1 cellular context compared by ENCODE assay signal in the genomic region with DNA sequence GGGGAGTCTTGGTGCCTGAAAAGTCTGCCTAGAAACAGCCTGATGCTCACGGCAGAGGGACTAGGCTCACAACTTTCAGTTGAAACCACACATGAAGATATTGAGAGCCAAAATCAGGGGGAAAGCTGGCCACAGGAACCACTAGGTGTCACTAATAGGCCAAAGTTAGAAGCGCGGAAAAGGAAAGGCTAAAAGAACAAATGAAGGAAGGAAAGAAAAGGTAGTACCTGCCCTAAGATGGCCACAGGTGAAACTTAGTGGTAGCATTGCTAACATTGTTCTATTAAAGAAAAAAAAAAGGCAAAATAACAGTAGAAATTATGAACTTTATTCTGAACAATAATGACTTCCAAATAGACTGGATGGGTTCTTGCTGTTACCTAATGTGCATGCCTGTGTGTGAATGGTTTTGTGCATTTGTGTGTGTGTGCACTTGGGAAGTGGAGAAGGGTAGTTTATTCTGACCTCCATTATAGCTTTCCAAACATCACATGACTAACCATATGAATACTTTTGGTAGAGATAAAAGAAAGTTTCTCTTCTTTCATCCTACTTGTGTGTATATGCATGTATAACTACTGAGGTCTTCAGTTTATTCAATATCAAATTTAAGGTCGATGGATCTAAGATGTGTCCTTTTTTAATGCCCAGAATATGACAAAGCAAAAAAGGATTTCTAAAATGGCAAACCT.
TF ChIP-seq lines count a peak whose summit lies in the region.

No MANE protein-coding gene starts in this region.

TF ChIP-seq in WTC11, 78 proteins besides CTCF, POLR2A, EP300 and RAD21 (continued from another document):
- TF ChIP-seq, protein P1, sequence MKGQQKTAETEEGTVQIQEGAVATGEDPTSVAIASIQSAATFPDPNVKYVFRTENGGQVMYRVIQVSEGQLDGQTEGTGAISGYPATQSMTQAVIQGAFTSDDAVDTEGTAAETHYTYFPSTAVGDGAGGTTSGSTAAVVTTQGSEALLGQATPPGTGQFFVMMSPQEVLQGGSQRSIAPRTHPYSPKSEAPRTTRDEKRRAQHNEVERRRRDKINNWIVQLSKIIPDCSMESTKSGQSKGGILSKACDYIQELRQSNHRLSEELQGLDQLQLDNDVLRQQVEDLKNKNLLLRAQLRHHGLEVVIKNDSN (CRISPR knock-in tag; IDR thresholded peaks at IDR 0.05): no peak
